Comparison of ENCODE assay signal across 13 cellular contexts in the genomic region with DNA sequence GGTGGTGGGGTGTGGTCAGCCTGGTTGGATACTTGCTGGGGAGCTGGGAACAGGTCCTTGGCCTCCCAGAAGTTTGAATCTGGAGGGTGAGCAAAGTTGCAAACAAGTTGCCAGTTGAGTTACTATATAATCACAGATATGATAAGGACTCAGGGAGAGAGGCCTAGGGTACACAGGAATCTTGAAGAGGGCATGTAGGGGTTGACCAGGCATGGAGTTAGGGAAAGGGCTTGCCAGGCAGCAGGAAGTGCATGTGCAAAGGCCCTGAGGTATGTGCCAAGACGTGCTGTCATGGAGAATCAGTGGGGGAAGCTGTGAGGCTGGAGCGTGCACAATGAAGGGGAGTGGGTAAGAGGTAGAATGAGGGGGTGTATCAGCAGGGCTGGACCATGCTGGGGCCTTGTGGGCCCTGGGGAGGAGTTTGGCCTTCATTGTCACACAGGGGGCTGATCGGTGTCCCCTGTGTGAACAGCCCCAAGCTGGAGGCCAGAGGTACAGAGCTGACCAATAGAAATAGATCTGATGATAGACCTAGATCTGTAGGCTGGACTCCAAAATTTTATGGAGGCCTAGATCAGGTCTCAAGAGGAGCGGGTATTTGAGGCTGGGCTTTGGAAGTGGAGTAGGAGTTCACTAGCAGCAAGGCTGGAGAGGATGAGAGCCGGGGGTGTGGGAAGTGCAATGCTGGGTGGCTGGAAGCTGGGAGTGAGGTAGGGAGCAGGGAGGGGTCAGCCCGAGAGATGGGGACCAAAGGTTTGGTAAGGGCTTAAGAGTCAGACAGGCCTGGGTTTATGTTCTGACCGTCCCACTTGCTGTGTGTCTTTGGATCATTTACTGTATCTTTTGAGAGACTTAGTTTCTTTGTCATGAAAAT. TPM values are rescaled to one million over a fixed set of nuclear protein-coding genes. Genes with fewer than 3 reads are reported as not detected.
DNase-seq lines count a peak whose midpoint lies in the region; ATAC-seq and TF ChIP-seq lines count a peak whose summit lies in the region.
"Had no signal": no experiment of that assay in that cellular context is flagged by ENCODE, and none has a peak within 500 bp of the region (broad histone marks: within the 10 kb centered on the region; RNA-seq: fewer than 3 reads in every experiment).

No MANE protein-coding gene starts in this region.

- 0 out of 2 replicates have a peak overlapping the region, but pooled peaks have one; percentile 22 for H3K9ac ChIP-seq in GM23248

- peak overlapping the region; percentile 40 for H3K27ac Mint-ChIP-seq in activated T-helper 17 cell treated with anti-CD3 and anti-CD28 coated beads, Interleukin-2, amount 50 U/mL, for 72 hours
- peak overlapping the region; percentile 80 for H3K27ac Mint-ChIP-seq in memory B cell

- no peak for TF ChIP-seq CTCF in thoracic aorta (IDR thresholded peaks at IDR 0.05)

- peak overlapping the region; percentile 46; the same call in 1 of the 2 replicates for H3K27ac ChIP-seq in GM23248
- peak overlapping the region; percentile 85 to 92 for H3K27ac ChIP-seq in thoracic aorta

- DNase-seq in GM23248 (no peak), memory B cell (ENCODE audit: low spot score in 2 of 2) (no peak), thoracic aorta (ENCODE audit: low spot score) (no peak)
- no peak for DNase-seq in stimulated activated CD4-positive, alpha-beta T cell treated with anti-CD3 and anti-CD28 coated beads, Interleukin-2, amount 100 ng/mL, for 48 hours
- DNase-seq: DMS153; mesenchymal stem cell; NCI-H187 treated with DMSO at 0.1 percent for 48 hours; stimulated activated CD4-positive, alpha-beta T cell treated with anti-CD3 and anti-CD28 coated beads, Interleukin-4, amount 100 ng/mL, for 24 hours had no signal

- H3K9me3 Mint-ChIP-seq in activated T-helper 17 cell treated with anti-CD3 and anti-CD28 coated beads, Interleukin-2, amount 50 U/mL, for 72 hours, result no peaks in the 10 kb centered on the region
- no peaks in the 10 kb centered on the region for H3K9me3 Mint-ChIP-seq in memory B cell

- H2AFZ ChIP-seq in GM23248, result no peak overlapping the region

- in situ Hi-C loops in GM23248 (cut with MboI), result no loop called here

- H3K9me3 ChIP-seq in GM23248 (ENCODE audit: low read depth) (no peaks in the 10 kb centered on the region), thoracic aorta (no peaks in the 10 kb centered on the region)
- H3K9me3 ChIP-seq: HAP-1 had no signal

- peaks cover 76% of the 10 kb centered on the region for H3K79me2 ChIP-seq in GM23248 (ENCODE audit: insufficient read depth)

- WGBS in GM23248 (ENCODE audit: low coverage in 1 of 2, low lambda C conversion rate in 2 of 2, missing lambda C conversion rate in 2 of 2), 2 experiments, result 82 to 87% methylated on average over 7 of the region's 7 CpGs

- H3K36me3 ChIP-seq in GM23248 (ENCODE audit: low read depth) (0 out of 2 replicates have a peak, but pooled peaks cover 2% of the 10 kb centered on the region), thoracic aorta (no peaks in the 10 kb centered on the region)
- H3K36me3 ChIP-seq: HAP-1 had no signal

- no peaks in the 10 kb centered on the region for H3K9me2 ChIP-seq in GM23248 (ENCODE audit: insufficient read depth)

- no peaks in the 10 kb centered on the region for H3K27me3 Mint-ChIP-seq in activated T-helper 17 cell treated with anti-CD3 and anti-CD28 coated beads, Interleukin-2, amount 50 U/mL, for 72 hours
- H3K27me3 Mint-ChIP-seq in memory B cell, result no peaks in the 10 kb centered on the region

- H4K20me1 ChIP-seq in GM23248 (ENCODE audit: insufficient read depth), result no peaks in the 10 kb centered on the region

- H3K4me1 Mint-ChIP-seq in activated T-helper 17 cell treated with anti-CD3 and anti-CD28 coated beads, Interleukin-2, amount 50 U/mL, for 72 hours, result no peaks in the 10 kb centered on the region
- peaks cover 11% of the 10 kb centered on the region for H3K4me1 Mint-ChIP-seq in memory B cell

- no peaks in the 10 kb centered on the region for H3K36me3 Mint-ChIP-seq in activated T-helper 17 cell treated with anti-CD3 and anti-CD28 coated beads, Interleukin-2, amount 50 U/mL, for 72 hours (ENCODE audit: low read depth)
- H3K36me3 Mint-ChIP-seq in memory B cell, result peaks cover 4% of the 10 kb centered on the region

- H3K4me1 ChIP-seq in GM23248 (ENCODE audit: insufficient read depth), result peaks cover 24% of the 10 kb centered on the region; the same call in 1 of the 2 replicates
- H3K4me1 ChIP-seq in thoracic aorta (ENCODE audit: control insufficient read depth in 1 of 2, low read depth in 2 of 2), result peaks cover 25 to 73% of the 10 kb centered on the region in 2 donors

- H3K4me2 ChIP-seq in GM23248 (ENCODE audit: unreplicated experiment), result no peak overlapping the region

- ATAC-seq in activated T-helper 17 cell treated with anti-CD3 and anti-CD28 coated beads, Interleukin-2, amount 50 U/mL, for 72 hours (replicated peaks), result no peak
- ATAC-seq in memory B cell (ENCODE audit: low read depth) (no peak), thoracic aorta (ENCODE audit: insufficient number of reproducible peaks, low FRiP score, low read depth) (no peak), HG02678 (IDR thresholded peaks at IDR 0.05; ENCODE audit: unreplicated experiment) (no peak), HG03196 (IDR thresholded peaks at IDR 0.05; ENCODE audit: unreplicated experiment) (no peak)
- ATAC-seq: esophagus mucosa had no signal

- H3K27me3 ChIP-seq in GM23248 (replicated peaks; ENCODE audit: insufficient read depth), result no peaks in the 10 kb centered on the region
- no peaks in the 10 kb centered on the region for H3K27me3 ChIP-seq in thoracic aorta (replicated peaks; ENCODE audit: insufficient read depth)

- H3K4me3 Mint-ChIP-seq in activated T-helper 17 cell treated with anti-CD3 and anti-CD28 coated beads, Interleukin-2, amount 50 U/mL, for 72 hours, result no peak overlapping the region
- H3K4me3 Mint-ChIP-seq in memory B cell, result no peak overlapping the region

- no peak overlapping the region for H3K4me3 ChIP-seq in GM23248
- peak overlapping the region; percentile 18 for H3K4me3 ChIP-seq in thoracic aorta
- H3K4me3 ChIP-seq: HAP-1 had no signal

- H3F3A ChIP-seq in GM23248 (ENCODE audit: insufficient read depth), result peaks cover 20% of the 10 kb centered on the region; the same call in 1 of the 2 replicates

RNA-seq across cellular contexts. Expression of gene SRC, which starts 2.9 kb away (rescaled TPM):
- 28.6 and 29.8 TPM in 2 replicates for total RNA-seq in GM23248 (2014; rRNA removed; shearing (Covaris generic))
- polyA plus RNA-seq in GM23248 (2016; fragmentation: Nextera tagmentation; extraction: Ambion mirVana), result 13.9 and 17.0 TPM in 2 replicates
- total RNA-seq in activated T-helper 17 cell treated with anti-CD3 and anti-CD28 coated beads, Interleukin-2, amount 50 U/mL, for 72 hours, result 1 to 10 TPM; 5.1 to 6.4 TPM
- total RNA-seq in thoracic aorta, result 10 to 100 TPM; 80.3 to 89.0 TPM

RNA-seq across cellular contexts. Expression of gene MANBAL, which starts 59.4 kb away (rescaled TPM):
- total RNA-seq in GM23248 (2014; rRNA removed; shearing (Covaris generic)), result 23.6 and 24.8 TPM in 2 replicates
- 96.3 and 105 TPM in 2 replicates for polyA plus RNA-seq in GM23248 (2016; fragmentation: Nextera tagmentation; extraction: Ambion mirVana)
- total RNA-seq in activated T-helper 17 cell treated with anti-CD3 and anti-CD28 coated beads, Interleukin-2, amount 50 U/mL, for 72 hours, result 10 to 100 TPM; 10.5 to 14.0 TPM
- total RNA-seq in thoracic aorta, result 10 to 100 TPM; 29.0 to 34.3 TPM
